ENCODE assay signal across 25 cellular contexts in genomic region chr5:150648294-150649107, GRCh38. TPM values are rescaled to one million over a fixed set of nuclear protein-coding genes. Genes with fewer than 3 reads are reported as not detected.
DNase-seq lines count a peak whose midpoint lies in the region; ATAC-seq, FAIRE-seq and TF ChIP-seq lines count a peak whose summit lies in the region.
"Had no signal": no experiment of that assay in that cellular context is flagged by ENCODE, and none has a peak within 500 bp of the region (broad histone marks: within the 10 kb centered on the region; RNA-seq: fewer than 3 reads in every experiment).

No MANE protein-coding gene starts in this region.

- no peak for FAIRE-seq in kidney (lab: Jason Lieb, UNC)
- FAIRE-seq: astrocyte, GM12891 had no signal

- dilution Hi-C loops in mammary epithelial cell (cut with HindIII; ENCODE audit: low sequenced_read_pairs), result no loop called here

- no peaks in the 10 kb centered on the region for H3K4me1 Mint-ChIP-seq in activated T-helper 2 cell treated with anti-CD3 and anti-CD28 coated beads, Interferon-gamma antibody, Interleukin-2, Interleukin-4, amounts not matched to agents 10 μg/mL and 5 μg/mL and 100 μg/mL, durations not matched to agents 14 hours and 24 hours and 36 hours (ENCODE audit: low read depth)
- H3K4me1 Mint-ChIP-seq: CD8-positive, alpha-beta memory T cell had no signal

- no peaks in the 10 kb centered on the region for H4K20me1 ChIP-seq in mammary epithelial cell (ENCODE audit: insufficient read depth, low read length)

- H3K79me2 ChIP-seq in mammary epithelial cell (ENCODE audit: insufficient read depth, low read length), result no peaks in the 10 kb centered on the region

- H3K4me3 Mint-ChIP-seq in activated T-helper 2 cell treated with anti-CD3 and anti-CD28 coated beads, Interferon-gamma antibody, Interleukin-2, Interleukin-4, amounts not matched to agents 10 μg/mL and 5 μg/mL and 100 μg/mL, durations not matched to agents 14 hours and 24 hours and 36 hours (ENCODE audit: low read depth), result no peak overlapping the region
- H3K4me3 Mint-ChIP-seq: CD8-positive, alpha-beta memory T cell; stimulated activated naive B cell treated with anti-CD40 and anti-IgM and Interleukin-4, amounts not matched to agents 10 μg/mL and 1 μg/mL and 100 μg/mL, for 72 hours; type B pancreatic cell had no signal

- H3K27me3 ChIP-seq in heart right ventricle (no peaks in the 10 kb centered on the region), psoas muscle (ENCODE audit: insufficient read depth in 3 of 3, low read length in 2 of 3) (no peaks in the 10 kb centered on the region), aorta (ENCODE audit: control insufficient read depth in 1 of 2, insufficient read depth in 2 of 2, low read length in 1 of 2) (no peaks in the 10 kb centered on the region), mammary epithelial cell (ENCODE audit: insufficient read depth, low read length) (no peaks in the 10 kb centered on the region)
- H3K27me3 ChIP-seq: sigmoid colon had no signal

- in situ Hi-C loops in mammary epithelial cell (cut with MboI; ENCODE audit: low sequenced_read_pairs in 2 of 2), result no loop called here

- H3K9ac ChIP-seq in kidney (ENCODE audit: low read length in 2 of 2), result no peak overlapping the region
- no peak overlapping the region for H3K9ac ChIP-seq in mammary epithelial cell (ENCODE audit: insufficient read depth, low read length)

- ATAC-seq in heart right ventricle (no peak), psoas muscle (peak; percentile 28 to 53 (median 32)), aorta (ENCODE audit: low FRiP score) (no peak)
- ATAC-seq: stimulated activated naive B cell treated with anti-CD40 and anti-IgM and Interleukin-4, amounts not matched to agents 10 μg/mL and 1 μg/mL and 100 μg/mL, for 72 hours had no signal

- DNase-seq in heart right ventricle (no peak), cardiac septum (ENCODE audit: low spot score) (no peak), kidney (peak; percentile 62), psoas muscle (no peak), aorta (peak in 1 of 2 donors; percentile 49), RKO (ENCODE audit: low spot score) (no peak), mammary epithelial cell (no peak)
- DNase-seq in activated T-helper 2 cell treated with anti-CD3 and anti-CD28 coated beads, Interferon-gamma antibody, Interleukin-2, Interleukin-4, amounts not matched to agents 10 μg/mL and 5 μg/mL and 100 μg/mL, durations not matched to agents 14 hours and 24 hours and 36 hours (ENCODE audit: low spot score), result no peak
- DNase-seq: 8988T; AML-193; CD8-positive, alpha-beta memory T cell; DMS53; effector memory CD4-positive, alpha-beta T cell; H7; KG1; MV-4-11; NCI-H1694 treated with DMSO at 0.1 percent for 48 hours; stimulated activated CD4-positive, alpha-beta T cell treated with anti-CD3 and anti-CD28 coated beads, Interleukin-1b, Interleukin-23, amount 100 ng/mL, for 48 hours; stimulated activated naive B cell treated with anti-CD40 and anti-IgM and Interleukin-4, amounts not matched to agents 10 μg/mL and 1 μg/mL and 100 μg/mL, for 72 hours had no signal

- no peak overlapping the region for H3K27ac Mint-ChIP-seq in activated T-helper 2 cell treated with anti-CD3 and anti-CD28 coated beads, Interferon-gamma antibody, Interleukin-2, Interleukin-4, amounts not matched to agents 10 μg/mL and 5 μg/mL and 100 μg/mL, durations not matched to agents 14 hours and 24 hours and 36 hours
- H3K27ac Mint-ChIP-seq: CD8-positive, alpha-beta memory T cell; stimulated activated naive B cell treated with anti-CD40 and anti-IgM and Interleukin-4, amounts not matched to agents 10 μg/mL and 1 μg/mL and 100 μg/mL, for 72 hours had no signal

- 75 to 79% methylated on average over 16 of the region's 16 CpGs for WGBS in heart right ventricle, 2 donors
- WGBS in psoas muscle, 3 donors, result 48 to 67% (median 58%) methylated on average over 16 of the region's 16 CpGs
- 51 to 53% methylated on average over 14 to 16 of the region's 16 CpGs for WGBS in aorta, 2 donors
- WGBS in mammary epithelial cell (ENCODE audit: low coverage, missing lambda C conversion rate), result 92% methylated on average over 15 of the region's 16 CpGs

- no peak overlapping the region for H3K4me2 ChIP-seq in mammary epithelial cell (ENCODE audit: insufficient read depth, low read depth, low read length)

- peak overlapping the region; percentile 44 to 100 (median 96) for H3K27ac ChIP-seq in heart right ventricle
- H3K27ac ChIP-seq in kidney (ENCODE audit: low read depth in 2 of 2, low read length in 2 of 2), result no peak overlapping the region
- peak overlapping the region; percentile 89 for H3K27ac ChIP-seq in psoas muscle
- H3K27ac ChIP-seq in aorta (ENCODE audit: low read depth in 1 of 2, low read length in 2 of 2), result peak overlapping the region; percentile 38 to 93
- no peak overlapping the region for H3K27ac ChIP-seq in mammary epithelial cell (ENCODE audit: insufficient read depth, low read depth, low read length)

- H3K9me3 Mint-ChIP-seq in activated T-helper 2 cell treated with anti-CD3 and anti-CD28 coated beads, Interferon-gamma antibody, Interleukin-2, Interleukin-4, amounts not matched to agents 10 μg/mL and 5 μg/mL and 100 μg/mL, durations not matched to agents 14 hours and 24 hours and 36 hours, result no peaks in the 10 kb centered on the region
- H3K9me3 Mint-ChIP-seq: CD8-positive, alpha-beta memory T cell; stimulated activated naive B cell treated with anti-CD40 and anti-IgM and Interleukin-4, amounts not matched to agents 10 μg/mL and 1 μg/mL and 100 μg/mL, for 72 hours; type B pancreatic cell had no signal

- BruUV-seq in mammary epithelial cell (replicated peaks; lab: Mats Ljungman, UMichigan), result no TSS peak

- H2AFZ ChIP-seq in mammary epithelial cell (ENCODE audit: low read depth, low read length), result no peak overlapping the region

- no peaks in the 10 kb centered on the region for H3K9me3 ChIP-seq in heart right ventricle
- H3K9me3 ChIP-seq in kidney (ENCODE audit: control insufficient read depth in 1 of 2, low read length in 2 of 2), result no peaks in the 10 kb centered on the region
- no peaks in the 10 kb centered on the region for H3K9me3 ChIP-seq in psoas muscle
- no peaks in the 10 kb centered on the region for H3K9me3 ChIP-seq in aorta (ENCODE audit: control insufficient read depth, low read length)
- no peaks in the 10 kb centered on the region for H3K9me3 ChIP-seq in mammary epithelial cell (replicated peaks; ENCODE audit: insufficient read depth, low read length)
- H3K9me3 ChIP-seq: sigmoid colon had no signal

- H3K4me1 ChIP-seq in heart right ventricle (peaks cover 55 to 100% (median 95%) of the 10 kb centered on the region in 9 donors), kidney (ENCODE audit: control insufficient read depth in 1 of 2, insufficient read depth in 1 of 2, low read depth in 1 of 2, low read length in 2 of 2) (peaks cover 23 to 25% of the 10 kb centered on the region in 2 donors), psoas muscle (peaks cover 92% of the 10 kb centered on the region), aorta (ENCODE audit: control insufficient read depth in 1 of 2, insufficient read depth in 2 of 2, low read length in 2 of 2) (peaks cover 0 to 4% of the 10 kb centered on the region in 2 donors), mammary epithelial cell (ENCODE audit: insufficient read depth, low read length) (peaks cover 16% of the 10 kb centered on the region)

- no peaks in the 10 kb centered on the region for H3K36me3 Mint-ChIP-seq in activated T-helper 2 cell treated with anti-CD3 and anti-CD28 coated beads, Interferon-gamma antibody, Interleukin-2, Interleukin-4, amounts not matched to agents 10 μg/mL and 5 μg/mL and 100 μg/mL, durations not matched to agents 14 hours and 24 hours and 36 hours (ENCODE audit: low read depth)
- H3K36me3 Mint-ChIP-seq: CD8-positive, alpha-beta memory T cell; type B pancreatic cell had no signal

- no peak for TF ChIP-seq CTCF in heart right ventricle (IDR thresholded peaks at IDR 0.05)
- TF ChIP-seq CTCF in kidney (IDR thresholded peaks at IDR 0.05; ENCODE audit: borderline replicate concordance, extremely low read depth, insufficient read depth), result no peak
- TF ChIP-seq CTCF in psoas muscle (IDR thresholded peaks at IDR 0.05), result no peak
- no peak for TF ChIP-seq CTCF in mammary epithelial cell (conservative IDR thresholded peaks at IDR 0.05 in 1 of 2, IDR thresholded peaks at IDR 0.05 in 1 of 2; ENCODE audit: extremely low read depth in 1 of 2, insufficient read depth in 1 of 2, low read depth in 1 of 2, low read length in 2 of 2)

- H3K36me3 ChIP-seq in heart right ventricle (peaks cover 0 to 81% (median 33%) of the 10 kb centered on the region in 9 donors), kidney (ENCODE audit: control insufficient read depth in 1 of 2, insufficient read depth in 2 of 2, low read length in 2 of 2) (peaks cover 7 to 12% of the 10 kb centered on the region in 2 donors), psoas muscle (ENCODE audit: insufficient read depth in 1 of 2, low read depth in 1 of 2) (peaks cover 0 to 30% of the 10 kb centered on the region in 2 donors), aorta (ENCODE audit: control insufficient read depth in 1 of 2, insufficient read depth in 2 of 2, low read length in 1 of 2) (peaks cover 0 to 7% of the 10 kb centered on the region in 2 donors), mammary epithelial cell (ENCODE audit: insufficient read depth, low read length) (no peaks in the 10 kb centered on the region)

- peak overlapping the region in 1 of 10 donors; percentile 5 for H3K4me3 ChIP-seq in heart right ventricle
- H3K4me3 ChIP-seq in kidney (ENCODE audit: low read length in 2 of 2), result no peak overlapping the region
- no peak overlapping the region for H3K4me3 ChIP-seq in psoas muscle
- H3K4me3 ChIP-seq in aorta (ENCODE audit: low read length in 2 of 2), result no peak overlapping the region
- no peak overlapping the region for H3K4me3 ChIP-seq in mammary epithelial cell (replicated peaks in 1 of 3; ENCODE audit: insufficient read depth in 1 of 3, low read depth in 2 of 3, low read length in 3 of 3)
- H3K4me3 ChIP-seq: sigmoid colon had no signal

- peaks cover 5% of the 10 kb centered on the region for H3K27me3 Mint-ChIP-seq in activated T-helper 2 cell treated with anti-CD3 and anti-CD28 coated beads, Interferon-gamma antibody, Interleukin-2, Interleukin-4, amounts not matched to agents 10 μg/mL and 5 μg/mL and 100 μg/mL, durations not matched to agents 14 hours and 24 hours and 36 hours (ENCODE audit: low read depth)
- H3K27me3 Mint-ChIP-seq: stimulated activated naive B cell treated with anti-CD40 and anti-IgM and Interleukin-4, amounts not matched to agents 10 μg/mL and 1 μg/mL and 100 μg/mL, for 72 hours had no signal

- CTCF ChIA-PET in mammary epithelial cell (lab: Charles Lee; ENCODE audit: low non-redundant PET), result no interaction called here

- intact Hi-C loops in heart right ventricle (cut with DNase I), result no loop called here
- intact Hi-C loops in cardiac septum (cut with DNase I), result no loop called here
- intact Hi-C loops in kidney (cut with DNase I), result no loop called here
- intact Hi-C loops in psoas muscle (cut with DNase I), result loop anchor here in 1 of 2 donors (5.0 kb wide), 1 partner anchor 56 kb away; no protein-coding TSS in a partner anchor
- intact Hi-C loops in aorta (cut with DNase I), result no loop called here
- intact Hi-C loops in mammary epithelial cell (cut with micrococcal nuclease), result no loop called here
- intact Hi-C loops in activated T-helper 2 cell treated with anti-CD3 and anti-CD28 coated beads, Interferon-gamma antibody, Interleukin-2, Interleukin-4, amounts not matched to agents 10 μg/mL and 5 μg/mL and 100 μg/mL, durations not matched to agents 14 hours and 24 hours and 36 hours (cut with micrococcal nuclease), result no loop called here

RNA-seq across cellular contexts. Expression of gene SYNPO, which starts 8.0 kb away (rescaled TPM):
- total RNA-seq in heart right ventricle (100 to 1,000 TPM; 589 to 777 (median 703) TPM), cardiac septum (829 TPM), kidney (87.6 TPM), psoas muscle (100 to 1,000 TPM; 447 to 745 (median 673) TPM), aorta (100 to 1,000 TPM; 327 to 478 TPM), mammary epithelial cell (1 to 10 TPM; 1.3 to 5.3 TPM)
- polyA plus RNA-seq in heart right ventricle (100 to 1,000 TPM; 129 to 344 TPM), kidney (ENCODE audit: insufficient read depth, low read depth, low replicate concordance) (46.3 TPM), psoas muscle (100 to 1,000 TPM; 136 to 855 (median 503) TPM), aorta (100 to 1,000 TPM; 228 to 486 TPM), mammary epithelial cell (2.6 TPM)
- 23.9 TPM for polyA minus RNA-seq in mammary epithelial cell
- 0.11 TPM in 1 of 2 replicates, not detected in the other for total RNA-seq in activated T-helper 2 cell treated with anti-CD3 and anti-CD28 coated beads, Interferon-gamma antibody, Interleukin-2, Interleukin-4, amounts not matched to agents 10 μg/mL and 5 μg/mL and 100 μg/mL, durations not matched to agents 14 hours and 24 hours and 36 hours
- total RNA-seq: SK-MEL-5 had no signal
- polyA plus RNA-seq: CD8-positive, alpha-beta memory T cell had no signal

RNA-seq across cellular contexts. Expression of gene MYOZ3, which starts 12.6 kb away (rescaled TPM):
- 10 to 100 TPM in 2 of 10 donors, 1 to 10 TPM in 8; 4.5 to 12.2 (median 6.0) TPM for total RNA-seq in heart right ventricle
- polyA plus RNA-seq in heart right ventricle, result 1 to 10 TPM in 1 of 2 donors, under 1 TPM in 1; 0.91 to 4.1 TPM
- 10.0 TPM for total RNA-seq in cardiac septum
- total RNA-seq in kidney, result 0.66 TPM
- 1.3 TPM for polyA plus RNA-seq in kidney (ENCODE audit: insufficient read depth, low read depth, low replicate concordance)
- 100 to 1,000 TPM in 1 of 4 donors, 10 to 100 TPM in 3; 29.7 to 110 (median 31.7) TPM for total RNA-seq in psoas muscle
- polyA plus RNA-seq in psoas muscle, result 10 to 100 TPM in 2 of 3 donors, 1 to 10 TPM in 1; 3.0 to 14.5 (median 14.5) TPM
- total RNA-seq in aorta, result 10 to 100 TPM in 1 of 2 donors, 1 to 10 TPM in 1; 2.5 to 14.1 TPM
- 1 to 10 TPM; 2.0 to 2.8 TPM for polyA plus RNA-seq in aorta
- not detected for total RNA-seq in mammary epithelial cell
- not detected for polyA plus RNA-seq in mammary epithelial cell
- polyA minus RNA-seq in mammary epithelial cell, result not detected
- 0.09 TPM in 2 replicates for total RNA-seq in activated T-helper 2 cell treated with anti-CD3 and anti-CD28 coated beads, Interferon-gamma antibody, Interleukin-2, Interleukin-4, amounts not matched to agents 10 μg/mL and 5 μg/mL and 100 μg/mL, durations not matched to agents 14 hours and 24 hours and 36 hours
- total RNA-seq: CD8-positive, alpha-beta memory T cell; OCI-LY7; SK-MEL-5 had no signal
- polyA plus RNA-seq: CD8-positive, alpha-beta memory T cell had no signal

RNA-seq across cellular contexts. Expression of gene RBM22, which starts 52.4 kb away (rescaled TPM):
- total RNA-seq in heart right ventricle, result 10 to 100 TPM; 23.4 to 41.0 (median 29.3) TPM
- 10 to 100 TPM; 18.6 to 28.8 TPM for polyA plus RNA-seq in heart right ventricle
- total RNA-seq in cardiac septum, result 33.8 TPM
- 44.2 TPM for total RNA-seq in kidney
- 30.0 TPM for polyA plus RNA-seq in kidney (ENCODE audit: insufficient read depth, low read depth, low replicate concordance)
- 10 to 100 TPM; 23.5 to 28.6 (median 27.3) TPM for total RNA-seq in psoas muscle
- 10 to 100 TPM; 17.2 to 29.9 (median 21.1) TPM for polyA plus RNA-seq in psoas muscle
- total RNA-seq in aorta, result 10 to 100 TPM; 40.1 to 46.9 TPM
- polyA plus RNA-seq in aorta, result 10 to 100 TPM; 16.8 to 41.8 TPM
- total RNA-seq in mammary epithelial cell, result 10 to 100 TPM; 28.5 to 34.7 TPM
- polyA plus RNA-seq in mammary epithelial cell, result 39.8 TPM
- 65.6 TPM for polyA minus RNA-seq in mammary epithelial cell
- 65.2 and 71.7 TPM in 2 replicates for total RNA-seq in activated T-helper 2 cell treated with anti-CD3 and anti-CD28 coated beads, Interferon-gamma antibody, Interleukin-2, Interleukin-4, amounts not matched to agents 10 μg/mL and 5 μg/mL and 100 μg/mL, durations not matched to agents 14 hours and 24 hours and 36 hours

Comparison
In these comparisons a context has a peak if more than half of its experiments do, and no peak if none do; other contexts are left out.
1. ATAC-seq: peak in psoas muscle (4 of 4); none in heart right ventricle (0 of 8) and aorta (single experiment).
2. H3K27ac ChIP-seq: peak in heart right ventricle (10 of 10), psoas muscle (single experiment) and aorta (2 of 2); none in kidney (0 of 2) and mammary epithelial cell (single experiment).
3. RNA of gene SYNPO, which starts 8.0 kb away (total RNA-seq): 829 TPM in cardiac septum (single experiment), 447 to 745 TPM in psoas muscle, 589 to 777 TPM in heart right ventricle, 327 to 478 TPM in aorta and 87.6 TPM in kidney (single experiment); 1.3 to 5.3 TPM in mammary epithelial cell and 0.11 TPM in activated T-helper 2 cell treated with anti-CD3 and anti-CD28 coated beads, Interferon-gamma antibody, Interleukin-2, Interleukin-4, amounts not matched to agents 10 μg/mL and 5 μg/mL and 100 μg/mL, durations not matched to agents 14 hours and 24 hours and 36 hours; every median in the first group is over 10 times any median in the second.